In genomic region chr3:151768393-151768930, GRCh38 we compare ENCODE assay signal across 16 cellular contexts. TPM values are rescaled to one million over a fixed set of nuclear protein-coding genes. Genes with fewer than 3 reads are reported as not detected.
"Had no signal": no experiment of that assay in that cellular context is flagged by ENCODE, and none has a peak within 500 bp of the region (broad histone marks: within the 10 kb centered on the region; RNA-seq: fewer than 3 reads in every experiment).

No MANE protein-coding gene starts in this region.

- H3K4me1 Mint-ChIP-seq: activated naive CD4-positive, alpha-beta T cell treated with anti-CD3 and anti-CD28 coated beads, Interleukin-2, amount 50 U/mL, for 24 hours; central memory CD8-positive, alpha-beta T cell; naive thymus-derived CD8-positive, alpha-beta T cell; stimulated activated memory B cell treated with anti-CD40 and anti-IgM and Interleukin-4, amounts not matched to agents 10 μg/mL and 1 μg/mL and 100 μg/mL, for 72 hours had no signal

- H3K4me3 ChIP-seq: lung had no signal

- H3K27me3 Mint-ChIP-seq: activated T-cell treated with anti-CD3 and anti-CD28 coated beads, Interleukin-2, amount 50 U/mL, for 24 hours; progenitor cell of endocrine pancreas had no signal

- H3K27ac Mint-ChIP-seq: activated naive CD4-positive, alpha-beta T cell treated with anti-CD3 and anti-CD28 coated beads, Interleukin-2, amount 50 U/mL, for 24 hours; activated T-cell treated with anti-CD3 and anti-CD28 coated beads, Interleukin-2, amount 50 U/mL, for 24 hours; endodermal cell; naive thymus-derived CD8-positive, alpha-beta T cell; progenitor cell of endocrine pancreas; stimulated activated memory B cell treated with anti-CD40 and anti-IgM and Interleukin-4, amounts not matched to agents 10 μg/mL and 1 μg/mL and 100 μg/mL, for 72 hours had no signal

- H3K36me3 Mint-ChIP-seq: activated naive CD4-positive, alpha-beta T cell treated with anti-CD3 and anti-CD28 coated beads, Interleukin-2, amount 50 U/mL, for 24 hours; naive thymus-derived CD8-positive, alpha-beta T cell; stimulated activated memory B cell treated with anti-CD40 and anti-IgM and Interleukin-4, amounts not matched to agents 10 μg/mL and 1 μg/mL and 100 μg/mL, for 72 hours had no signal

- H3K9me3 Mint-ChIP-seq: activated naive CD4-positive, alpha-beta T cell treated with anti-CD3 and anti-CD28 coated beads, Interleukin-2, amount 50 U/mL, for 24 hours; activated T-cell treated with anti-CD3 and anti-CD28 coated beads, Interleukin-2, amount 50 U/mL, for 24 hours; endodermal cell had no signal

- ATAC-seq: activated CD4-positive, CD25-positive, alpha-beta regulatory T cell treated with anti-CD3 and anti-CD28 coated beads, Interleukin-2, amount 50 U/mL, for 24 hours; left cardiac atrium; naive thymus-derived CD8-positive, alpha-beta T cell; right cardiac atrium; stimulated activated memory B cell treated with anti-CD40 and anti-IgM and Interleukin-4, amounts not matched to agents 10 μg/mL and 1 μg/mL and 100 μg/mL, for 72 hours had no signal

- H3K4me3 Mint-ChIP-seq: activated naive CD4-positive, alpha-beta T cell treated with anti-CD3 and anti-CD28 coated beads, Interleukin-2, amount 50 U/mL, for 24 hours; activated T-cell treated with anti-CD3 and anti-CD28 coated beads, Interleukin-2, amount 50 U/mL, for 24 hours; central memory CD8-positive, alpha-beta T cell; endodermal cell; naive thymus-derived CD8-positive, alpha-beta T cell; stimulated activated memory B cell treated with anti-CD40 and anti-IgM and Interleukin-4, amounts not matched to agents 10 μg/mL and 1 μg/mL and 100 μg/mL, for 72 hours had no signal

- DNase-seq: activated effector memory CD4-positive, alpha-beta T cell treated with Interleukin-2 at 50 U/mL for 16 hours; activated T-cell treated with anti-CD3 and anti-CD28 coated beads, Interleukin-2, amount 50 U/mL, for 24 hours; endodermal cell; left cardiac atrium; midbrain; naive thymus-derived CD8-positive, alpha-beta T cell; right cardiac atrium; stimulated activated CD4-positive, alpha-beta T cell treated with anti-CD3 and anti-CD28 coated beads, Interleukin-1b, Interleukin-23, amount 100 ng/mL, for 48 hours; substantia nigra; trophoblast cell had no signal

RNA-seq across cellular contexts. Expression of gene AADACL2, which starts 34.7 kb away (rescaled TPM):
- total RNA-seq: endodermal cell; left cardiac atrium; lung; naive thymus-derived CD8-positive, alpha-beta T cell; progenitor cell of endocrine pancreas; right cardiac atrium had no signal
- polyA plus RNA-seq: naive thymus-derived CD8-positive, alpha-beta T cell had no signal

RNA-seq across cellular contexts. Expression of gene AADAC, which starts 45.5 kb away (rescaled TPM):
- total RNA-seq: endodermal cell; naive thymus-derived CD8-positive, alpha-beta T cell; progenitor cell of endocrine pancreas had no signal
- polyA plus RNA-seq: naive thymus-derived CD8-positive, alpha-beta T cell; right cardiac atrium had no signal
